Comparison of ENCODE assay signal across 26 cellular contexts in genomic region chrX:981791-982626, GRCh38.
A peak's percentile ranks its signal among the peaks of the same experiment; 100 is the strongest.
DNase-seq lines count a peak whose midpoint lies in the region; TF ChIP-seq lines count a peak whose summit lies in the region.
"Had no signal": no experiment of that assay in that cellular context is flagged by ENCODE, and none has a peak within 500 bp of the region (broad histone marks: within the 10 kb centered on the region; RNA-seq: fewer than 3 reads in every experiment).

No MANE protein-coding gene starts in this region.

- H4K20me1 ChIP-seq in BLaER1 treated with 17β-estradiol and CSF1 and Interleukin-3, amounts not matched to agents 10 nM and 100 nM, result no peaks in the 10 kb centered on the region
- H4K20me1 ChIP-seq in hepatocyte (ENCODE audit: insufficient read depth, poor library complexity, severe bottlenecking), result no peaks in the 10 kb centered on the region
- no peaks in the 10 kb centered on the region for H4K20me1 ChIP-seq in osteoblast (ENCODE audit: insufficient read depth, low read length)

- H3K79me1 ChIP-seq in mesendoderm (ENCODE audit: low read length), result no peaks in the 10 kb centered on the region

- TF ChIP-seq CTCF in hepatocyte (IDR thresholded peaks at IDR 0.05; ENCODE audit: poor library complexity) (no peak), osteoblast (IDR thresholded peaks at IDR 0.05; ENCODE audit: extremely low read depth, low read depth, low read length) (no peak)

- H4K8ac ChIP-seq in mesendoderm (ENCODE audit: low read depth, low read length), result no peak overlapping the region

- 17% methylated on average over 19 of the region's 20 CpGs for WGBS in hepatocyte (ENCODE audit: low lambda C conversion rate, missing lambda C conversion rate)
- no CpG with 5 or more reads among the region's 20 CpGs for WGBS in mesendoderm (ENCODE audit: extremely low coverage, insufficient coverage, low lambda C conversion rate)

- no peak overlapping the region for H4K5ac ChIP-seq in mesendoderm (ENCODE audit: low read length)

- no peak overlapping the region for H2BK15ac ChIP-seq in mesendoderm (replicated peaks; ENCODE audit: low read depth)

- H2AK5ac ChIP-seq in mesendoderm (ENCODE audit: low read length), result no peak overlapping the region

- no peak overlapping the region for H3K4ac ChIP-seq in mesendoderm (ENCODE audit: low read depth, low read length)

- peaks cover 29 to 43% (median 35%) of the 10 kb centered on the region in 11 experiments for H3K9me3 ChIP-seq in BLaER1 treated with 17β-estradiol and CSF1 and Interleukin-3, amounts not matched to agents 10 nM and 100 nM (replicated peaks in 1 of 11)
- H3K9me3 ChIP-seq in HUES48 (ENCODE audit: control insufficient read depth, insufficient read depth, low read length) (peaks cover 12% of the 10 kb centered on the region), hepatocyte (ENCODE audit: low read depth) (no peaks in the 10 kb centered on the region), osteoblast (ENCODE audit: low read depth, low read length) (no peaks in the 10 kb centered on the region)
- H3K9me3 ChIP-seq: colonic mucosa, MG63, SJCRH30 had no signal

- H3K56ac ChIP-seq in mesendoderm (ENCODE audit: low read length), result no peak overlapping the region

- no peaks in the 10 kb centered on the region for H3K79me2 ChIP-seq in hepatocyte
- no peaks in the 10 kb centered on the region for H3K79me2 ChIP-seq in mesendoderm (ENCODE audit: control insufficient read depth, insufficient read depth, low read length)
- no peaks in the 10 kb centered on the region for H3K79me2 ChIP-seq in osteoblast (ENCODE audit: insufficient read depth, low read length)

- H2BK5ac ChIP-seq in mesendoderm (ENCODE audit: low read length), result no peak overlapping the region

- peaks cover 6 to 33% (median 23%) of the 10 kb centered on the region in 11 experiments; a peak in 18 of 22 replicates for H3K27me3 ChIP-seq in BLaER1 treated with 17β-estradiol and CSF1 and Interleukin-3, amounts not matched to agents 10 nM and 100 nM
- H3K27me3 ChIP-seq in HUES48 (ENCODE audit: control insufficient read depth, insufficient read depth, low read length) (no peaks in the 10 kb centered on the region; the same call in 1 of the 2 replicates), hepatocyte (peaks cover 6% of the 10 kb centered on the region), mesendoderm (ENCODE audit: insufficient read depth, low read length, poor library complexity) (no peaks in the 10 kb centered on the region), osteoblast (ENCODE audit: insufficient read depth, low read length) (no peaks in the 10 kb centered on the region)
- H3K27me3 ChIP-seq: colonic mucosa, MG63, SJCRH30, upper lobe of left lung had no signal

- no peak overlapping the region for H3K23ac ChIP-seq in mesendoderm (ENCODE audit: low read length)

- H3K4me2 ChIP-seq in BLaER1 treated with 17β-estradiol and CSF1 and Interleukin-3, amounts not matched to agents 10 nM and 100 nM, result peak overlapping the region in 6 of 11 experiments; percentile 2 to 20 (median 14); a peak in 5 of 22 replicates
- H3K4me2 ChIP-seq in hepatocyte (peak overlapping the region; percentile 17), mesendoderm (ENCODE audit: low read length) (no peak overlapping the region), osteoblast (ENCODE audit: insufficient read depth, low read length) (no peak overlapping the region)

- no peak overlapping the region for H3K27ac ChIP-seq in BLaER1 treated with 17β-estradiol and CSF1 and Interleukin-3, amounts not matched to agents 10 nM and 100 nM
- H3K27ac ChIP-seq in HUES48 (ENCODE audit: low read depth, low read length) (peak overlapping the region; percentile 67), hepatocyte (peak overlapping the region; percentile 8), mesendoderm (ENCODE audit: low read depth, low read length) (no peak overlapping the region), osteoblast (ENCODE audit: low read depth, low read length) (no peak overlapping the region)
- H3K27ac ChIP-seq: colonic mucosa, heart right ventricle, SJCRH30, upper lobe of left lung had no signal

- H3K36me3 ChIP-seq in BLaER1 treated with 17β-estradiol and CSF1 and Interleukin-3, amounts not matched to agents 10 nM and 100 nM, result no peaks in the 10 kb centered on the region
- no peaks in the 10 kb centered on the region for H3K36me3 ChIP-seq in HUES48 (ENCODE audit: control insufficient read depth, insufficient read depth, low read length)
- H3K36me3 ChIP-seq in hepatocyte (replicated peaks; ENCODE audit: insufficient read depth, low read depth), result no peaks in the 10 kb centered on the region
- H3K36me3 ChIP-seq in mesendoderm (ENCODE audit: control insufficient read depth, insufficient read depth, low read length), result no peaks in the 10 kb centered on the region
- H3K36me3 ChIP-seq in osteoblast (ENCODE audit: insufficient read depth, low read length), result no peaks in the 10 kb centered on the region
- H3K36me3 ChIP-seq: colonic mucosa, heart right ventricle, MG63, SJCRH30, upper lobe of left lung had no signal

- peaks cover 0 to 11% (median 8%) of the 10 kb centered on the region in 10 experiments; a peak in 6 of 20 replicates for H3K4me1 ChIP-seq in BLaER1 treated with 17β-estradiol and CSF1 and Interleukin-3, amounts not matched to agents 10 nM and 100 nM
- H3K4me1 ChIP-seq in HUES48 (ENCODE audit: control insufficient read depth, insufficient read depth, low read length) (peaks cover 26% of the 10 kb centered on the region), hepatocyte (ENCODE audit: insufficient read depth) (no peaks in the 10 kb centered on the region), mesendoderm (ENCODE audit: control insufficient read depth, low read depth, low read length) (no peaks in the 10 kb centered on the region), osteoblast (ENCODE audit: insufficient read depth, low read length) (no peaks in the 10 kb centered on the region)
- H3K4me1 ChIP-seq: colonic mucosa, heart right ventricle, SJCRH30, upper lobe of left lung had no signal

- no peak overlapping the region for H3K4me3 ChIP-seq in BLaER1 treated with 17β-estradiol and CSF1 and Interleukin-3, amounts not matched to agents 10 nM and 100 nM
- H3K4me3 ChIP-seq in HUES48 (ENCODE audit: low read depth, low read length) (peak overlapping the region; percentile 60), hepatocyte (no peak overlapping the region), mesendoderm (ENCODE audit: low read length) (no peak overlapping the region), osteoblast (ENCODE audit: insufficient read depth, low read length) (no peak overlapping the region)
- H3K4me3 ChIP-seq: colonic mucosa, heart right ventricle, lung, MG63, SJCRH30, upper lobe of left lung had no signal

- no peak overlapping the region for H3K18ac ChIP-seq in mesendoderm (ENCODE audit: low read length)

- no peak overlapping the region for H2BK120ac ChIP-seq in mesendoderm (ENCODE audit: low read depth, low read length)

- H2AFZ ChIP-seq in hepatocyte (no peak overlapping the region), osteoblast (ENCODE audit: low read length) (no peak overlapping the region)

- DNase-seq in hepatocyte (ENCODE audit: low spot score), result no peak
- peak; percentile 63 for DNase-seq in mesendoderm
- DNase-seq in GF-D8 (lab: John Stamatoyannopoulos, UW), result no peak
- DNase-seq in osteoblast (ENCODE audit: insufficient read length, low spot score, missing footprints), result no peak
- DNase-seq in SHP77 treated with DMSO at 0.1 percent for 48 hours (lab: John Stamatoyannopoulos, UW), result no peak
- DNase-seq in GDM1 (lab: John Stamatoyannopoulos, UW), result no peak
- DNase-seq: ACHN; activated CD4-positive, alpha-beta T cell treated with anti-CD3 and anti-CD28 coated beads, Interleukin-2, amount 50 U/mL, for 48 hours; activated CD4-positive, CD25-positive, alpha-beta regulatory T cell; anterior cingulate cortex; colonic mucosa; COR-L47; effector memory CD8-positive, alpha-beta T cell; foreskin fibroblast; GOT3; heart right ventricle; KBM-7; MG63; NCI-H1436; NCI-H748 treated with DMSO at 0.1 percent for 48 hours; SJCRH30; stimulated activated CD4-positive, alpha-beta T cell treated with anti-CD3 and anti-CD28 coated beads, Interleukin-4, amount 100 ng/mL, for 24 hours; upper lobe of left lung had no signal

- no peak overlapping the region for H3K9ac ChIP-seq in BLaER1 treated with 17β-estradiol and CSF1 and Interleukin-3, amounts not matched to agents 10 nM and 100 nM
- H3K9ac ChIP-seq in HUES48 (ENCODE audit: low read depth, low read length), result 0 out of 2 replicates have a peak overlapping the region, but pooled peaks have one; percentile 11
- no peak overlapping the region for H3K9ac ChIP-seq in mesendoderm (ENCODE audit: low read length)

- H3K9me2 ChIP-seq in hepatocyte (replicated peaks; ENCODE audit: insufficient read depth), result no peaks in the 10 kb centered on the region

Comparison
In these comparisons a context has a peak if more than half of its experiments do, and no peak if none do; other contexts are left out.
1. H3K27ac ChIP-seq: peak in HUES48 (single experiment) and hepatocyte (single experiment); none in BLaER1 treated with 17β-estradiol and CSF1 and Interleukin-3, amounts not matched to agents 10 nM and 100 nM (0 of 11), mesendoderm (single experiment) and osteoblast (single experiment).
2. H3K4me2 ChIP-seq: peak in BLaER1 treated with 17β-estradiol and CSF1 and Interleukin-3, amounts not matched to agents 10 nM and 100 nM (6 of 11) and hepatocyte (single experiment); none in mesendoderm (single experiment) and osteoblast (single experiment).